Comparison of ENCODE assay signal across 8 cellular contexts in genomic region chr19:35718345-35719041, GRCh38. TPM values are rescaled to one million over a fixed set of nuclear protein-coding genes. Genes with fewer than 3 reads are reported as not detected.
DNase-seq lines count a peak whose midpoint lies in the region; ATAC-seq lines count a peak whose summit lies in the region.

No MANE protein-coding gene starts in this region.

- CTCF ChIA-PET in activated CD4-positive, alpha-beta T cell treated with anti-CD3 and anti-CD28 coated beads for 36 hours (lab: Charles Lee) = interaction anchor here (0.5 to 1.5 kb wide), 5 partner anchors 16 to 278 kb away, joined by 3 to 8 read pairs (median 4); no protein-coding TSS in a partner anchor

- H2BK15ac ChIP-seq in mesendoderm (replicated peaks; ENCODE audit: low read depth) = no peak overlapping the region

- no peak overlapping the region for H2BK5ac ChIP-seq in mesendoderm (ENCODE audit: low read length)

- POLR2A ChIA-PET in activated CD4-positive, alpha-beta T cell treated with anti-CD3 and anti-CD28 coated beads for 36 hours (lab: Charles Lee) = interaction anchor here (0.6 to 1.5 kb wide), 8 partner anchors 9 to 45 kb away, joined by 3 to 10 read pairs (median 4); partner anchors contain the start of genes IGFLR1, LIN37 and U2AF1L4

- H3K27ac Mint-ChIP-seq in activated CD4-positive, alpha-beta T cell treated with anti-CD3 and anti-CD28 coated beads for 36 hours = peak overlapping the region; percentile 92

- H3K23ac ChIP-seq in mesendoderm (ENCODE audit: low read length) = no peak overlapping the region

- H3K4me3 ChIP-seq in duodenal mucosa (ENCODE audit: low read depth in 1 of 2, low read length in 2 of 2) (peak overlapping the region; percentile 70 to 93), mesendoderm (ENCODE audit: low read length) (peak overlapping the region; percentile 90), subcutaneous abdominal adipose tissue (ENCODE audit: low read depth in 1 of 5, low read length in 5 of 5) (peak overlapping the region; percentile 67 to 89 (median 77))

- H3K4ac ChIP-seq in mesendoderm (ENCODE audit: low read depth, low read length) = peak overlapping the region; percentile 79

- peaks cover 13% of the 10 kb centered on the region for H3K79me1 ChIP-seq in mesendoderm (ENCODE audit: low read length)

- peak overlapping the region; percentile 88 for H3K4me3 Mint-ChIP-seq in activated CD4-positive, alpha-beta T cell treated with anti-CD3 and anti-CD28 coated beads for 36 hours

- H3K27ac ChIP-seq in duodenal mucosa (ENCODE audit: low read depth, low read length) (peak overlapping the region; percentile 32), mesendoderm (ENCODE audit: low read depth, low read length) (no peak overlapping the region), subcutaneous abdominal adipose tissue (ENCODE audit: low read depth, low read length) (peak overlapping the region; percentile 65)

- H3K36me3 ChIP-seq in ES-I3 (ENCODE audit: insufficient read depth, low read length) = peaks cover 5% of the 10 kb centered on the region; the same call in 1 of the 2 replicates
- peaks cover 16 to 27% of the 10 kb centered on the region in 2 donors for H3K36me3 ChIP-seq in duodenal mucosa (ENCODE audit: control insufficient read depth in 1 of 2, insufficient read depth in 2 of 2, low read length in 2 of 2)
- peaks cover 11% of the 10 kb centered on the region for H3K36me3 ChIP-seq in mesendoderm (ENCODE audit: control insufficient read depth, insufficient read depth, low read length)
- H3K36me3 ChIP-seq in subcutaneous abdominal adipose tissue (ENCODE audit: control insufficient read depth in 5 of 5, insufficient read depth in 5 of 5, low read length in 5 of 5) = peaks cover 0 to 38% (median 29%) of the 10 kb centered on the region in 5 donors

- H3K56ac ChIP-seq in mesendoderm (ENCODE audit: low read length) = peak overlapping the region; percentile 97

- H3K9me3 ChIP-seq in ES-I3 (ENCODE audit: control insufficient read depth, insufficient read depth, low read length) (no peaks in the 10 kb centered on the region), duodenal mucosa (ENCODE audit: control insufficient read depth in 1 of 2, low read length in 2 of 2) (no peaks in the 10 kb centered on the region), subcutaneous abdominal adipose tissue (ENCODE audit: control insufficient read depth in 5 of 5, low read length in 5 of 5) (no peaks in the 10 kb centered on the region)

- H3K18ac ChIP-seq in mesendoderm (ENCODE audit: low read length) = peak overlapping the region; percentile 77

- no peak overlapping the region for H2AK5ac ChIP-seq in mesendoderm (ENCODE audit: low read length)

- H3K4me1 ChIP-seq in ES-I3 (ENCODE audit: insufficient read depth, low read length) = peaks cover 6% of the 10 kb centered on the region
- H3K4me1 ChIP-seq in duodenal mucosa (ENCODE audit: control insufficient read depth in 1 of 2, insufficient read depth in 2 of 2, low read length in 2 of 2) = peaks cover 22 to 30% of the 10 kb centered on the region in 2 donors
- peaks cover 5% of the 10 kb centered on the region for H3K4me1 ChIP-seq in mesendoderm (ENCODE audit: control insufficient read depth, low read depth, low read length)
- peaks cover 6 to 35% (median 28%) of the 10 kb centered on the region in 5 donors for H3K4me1 ChIP-seq in subcutaneous abdominal adipose tissue (ENCODE audit: control insufficient read depth in 5 of 5, insufficient read depth in 5 of 5, low read length in 5 of 5)

- peaks cover 68% of the 10 kb centered on the region for H3K36me3 Mint-ChIP-seq in activated CD4-positive, alpha-beta T cell treated with anti-CD3 and anti-CD28 coated beads for 36 hours (ENCODE audit: low read depth)

- H3K4me1 Mint-ChIP-seq in activated CD4-positive, alpha-beta T cell treated with anti-CD3 and anti-CD28 coated beads for 36 hours = peaks cover 30% of the 10 kb centered on the region

- no peaks in the 10 kb centered on the region for H3K9me3 Mint-ChIP-seq in activated CD4-positive, alpha-beta T cell treated with anti-CD3 and anti-CD28 coated beads for 36 hours (ENCODE audit: low read depth)

- H3K27me3 Mint-ChIP-seq in activated CD4-positive, alpha-beta T cell treated with anti-CD3 and anti-CD28 coated beads for 36 hours = no peaks in the 10 kb centered on the region

- no CpG with 5 or more reads among the region's 42 CpGs for WGBS in mesendoderm (ENCODE audit: extremely low coverage, insufficient coverage, low lambda C conversion rate)

- DNase-seq in activated CD4-positive, alpha-beta T cell treated with anti-CD3 and anti-CD28 coated beads for 36 hours = peak; percentile 81
- DNase-seq in mesendoderm (peak; percentile 28), GDM1 (lab: John Stamatoyannopoulos, UW) (no peak), NCI-H2107 (lab: John Stamatoyannopoulos, UW) (no peak)

- peaks cover 13% of the 10 kb centered on the region for H3K79me2 ChIP-seq in mesendoderm (ENCODE audit: control insufficient read depth, insufficient read depth, low read length)

- peaks cover 0 to 2% of the 10 kb centered on the region in 2 donors for H3K27me3 ChIP-seq in duodenal mucosa (ENCODE audit: control insufficient read depth in 1 of 2, insufficient read depth in 2 of 2, low read length in 2 of 2)
- no peaks in the 10 kb centered on the region for H3K27me3 ChIP-seq in mesendoderm (ENCODE audit: insufficient read depth, low read length, poor library complexity)
- H3K27me3 ChIP-seq in subcutaneous abdominal adipose tissue (ENCODE audit: control insufficient read depth in 5 of 5, insufficient read depth in 4 of 5, low read length in 5 of 5) = no peaks in the 10 kb centered on the region

- ATAC-seq in HG03064 (IDR thresholded peaks at IDR 0.05; ENCODE audit: low read depth, unreplicated experiment) = peak; percentile 3
- peak; percentile 1 for ATAC-seq in activated CD4-positive, alpha-beta T cell treated with anti-CD3 and anti-CD28 coated beads for 36 hours

- H3K4me2 ChIP-seq in mesendoderm (ENCODE audit: low read length) = peak overlapping the region; percentile 99

- no peak overlapping the region for H2BK120ac ChIP-seq in mesendoderm (ENCODE audit: low read depth, low read length)

- no peak overlapping the region for H4K5ac ChIP-seq in mesendoderm (ENCODE audit: low read length)

- H3K9ac ChIP-seq in ES-I3 (ENCODE audit: low read depth, low read length) (peak overlapping the region; percentile 55), duodenal mucosa (ENCODE audit: low read depth in 1 of 2, low read length in 2 of 2) (peak overlapping the region; percentile 71 to 84), mesendoderm (ENCODE audit: low read length) (peak overlapping the region; percentile 95), subcutaneous abdominal adipose tissue (ENCODE audit: low read length in 5 of 5) (peak overlapping the region in 4 of 5 donors; percentile 85 to 91 (median 88))

- H4K8ac ChIP-seq in mesendoderm (ENCODE audit: low read depth, low read length) = no peak overlapping the region

- intact Hi-C loops in activated CD4-positive, alpha-beta T cell treated with anti-CD3 and anti-CD28 coated beads for 36 hours (cut with DNase I, micrococcal nuclease) = loop anchor here (5.0 to 10.0 kb wide), 2 partner anchors 294 to 396 kb away; partner anchors contain the start of genes ALKBH6 (in 1 of the 2), OVOL3 (in 1 of the 2), POLR2I (in 1 of the 2) and TBCB (in 1 of the 2)

RNA-seq across cellular contexts. Expression of gene KMT2B, which starts 0.7 kb away (rescaled TPM):
- total RNA-seq in activated CD4-positive, alpha-beta T cell treated with anti-CD3 and anti-CD28 coated beads for 36 hours = 10 to 100 TPM; 48.6 to 49.4 TPM
- polyA plus RNA-seq in mesendoderm (2013, experiment 1 of 2) = 13.9 TPM
- 13.0 TPM for polyA plus RNA-seq in mesendoderm (2013, experiment 2 of 2)

RNA-seq across cellular contexts. Expression of gene ZBTB32, which starts 14.1 kb away (rescaled TPM):
- total RNA-seq in activated CD4-positive, alpha-beta T cell treated with anti-CD3 and anti-CD28 coated beads for 36 hours = 100 to 1,000 TPM; 232 to 265 TPM
- polyA plus RNA-seq in mesendoderm (2013, experiment 1 of 2) = 0.01 TPM
- 0.07 TPM for polyA plus RNA-seq in mesendoderm (2013, experiment 2 of 2)

RNA-seq across cellular contexts. Expression of gene IGFLR1, which starts 23.8 kb away (rescaled TPM):
- total RNA-seq in activated CD4-positive, alpha-beta T cell treated with anti-CD3 and anti-CD28 coated beads for 36 hours = 10 to 100 TPM; 71.4 to 80.2 TPM
- 6.2 TPM for polyA plus RNA-seq in mesendoderm (2013, experiment 1 of 2)
- polyA plus RNA-seq in mesendoderm (2013, experiment 2 of 2) = 5.7 TPM

RNA-seq across cellular contexts. Expression of gene U2AF1L4, which starts 26.7 kb away (rescaled TPM):
- total RNA-seq in activated CD4-positive, alpha-beta T cell treated with anti-CD3 and anti-CD28 coated beads for 36 hours = 10 to 100 TPM; 31.6 to 37.5 TPM
- 13.7 TPM for polyA plus RNA-seq in mesendoderm (2013, experiment 1 of 2)
- polyA plus RNA-seq in mesendoderm (2013, experiment 2 of 2) = 14.2 TPM

RNA-seq across cellular contexts. Expression of gene PSENEN, which starts 27.0 kb away (rescaled TPM):
- 10 to 100 TPM; 36.0 to 37.9 TPM for total RNA-seq in activated CD4-positive, alpha-beta T cell treated with anti-CD3 and anti-CD28 coated beads for 36 hours
- polyA plus RNA-seq in mesendoderm (2013, experiment 1 of 2) = 90.9 TPM
- 84.3 TPM for polyA plus RNA-seq in mesendoderm (2013, experiment 2 of 2)

Comparison
In these comparisons a context has a peak if more than half of its experiments do, and no peak if none do; other contexts are left out.
1. DNase-seq: peak in activated CD4-positive, alpha-beta T cell treated with anti-CD3 and anti-CD28 coated beads for 36 hours (single experiment) and mesendoderm (single experiment); none in GDM1 (single experiment) and NCI-H2107 (single experiment).
2. Peak in every context shown above with its lines, with median percentiles within 50 percentile points of each other: H3K9ac ChIP-seq and H3K4me3 ChIP-seq.